In the genomic region with DNA sequence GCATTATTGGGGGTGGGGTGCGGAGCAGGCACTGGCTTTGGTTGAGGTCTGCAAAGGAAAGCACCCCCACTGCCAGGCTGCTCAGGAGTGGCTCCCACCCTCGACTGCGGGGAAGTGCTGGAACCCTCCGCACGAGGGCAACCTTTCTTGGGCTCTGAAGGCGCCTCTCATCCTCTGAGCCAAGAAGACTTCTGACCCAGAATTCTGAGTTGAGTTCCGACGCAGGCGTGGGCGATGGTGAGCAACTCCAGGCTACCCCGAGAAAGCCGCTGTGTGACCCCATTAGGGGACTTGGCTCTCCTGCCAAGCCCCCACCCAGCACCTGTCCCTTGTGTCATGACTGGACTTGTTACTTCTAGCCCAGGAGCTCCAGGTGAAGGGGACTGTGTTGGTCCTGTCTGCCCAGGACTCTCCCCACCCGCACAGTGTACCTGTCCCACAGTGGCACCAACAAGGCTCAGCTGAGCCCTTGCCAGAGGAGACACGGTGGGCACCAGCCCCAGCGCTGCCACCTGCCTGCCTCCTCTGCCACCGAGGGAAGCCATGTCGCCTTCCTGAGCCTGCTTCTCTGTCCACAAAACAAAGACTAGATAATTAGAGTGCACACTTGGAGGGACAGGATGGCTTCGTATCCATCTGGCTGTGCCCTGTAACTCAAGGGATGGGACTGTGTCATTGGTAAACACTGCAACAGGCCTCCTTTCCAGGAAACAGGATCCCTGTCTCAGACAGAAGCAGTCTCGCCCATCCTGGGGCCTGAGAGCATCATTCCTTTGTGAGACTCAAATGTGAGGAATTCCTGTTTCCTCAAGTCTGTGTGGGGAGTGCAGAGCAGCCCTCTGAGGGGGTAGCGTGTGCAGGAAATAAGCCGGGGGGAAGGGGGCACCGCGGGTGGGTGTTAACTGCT, we compare ENCODE assay signal across 17 cellular contexts.
A peak's percentile ranks its signal among the peaks of the same experiment; 100 is the strongest.
DNase-seq lines count a peak whose midpoint lies in the region; ATAC-seq and TF ChIP-seq lines count a peak whose summit lies in the region.
"Had no signal": no experiment of that assay in that cellular context is flagged by ENCODE, and none has a peak within 500 bp of the region (broad histone marks: within the 10 kb centered on the region; RNA-seq: fewer than 3 reads in every experiment).

No MANE protein-coding gene starts in this region.

- peak overlapping the region in 1 of 2 donors; percentile 58 for H3K27ac ChIP-seq in thoracic aorta

- no peaks in the 10 kb centered on the region for H3K9me3 Mint-ChIP-seq in activated CD4-positive, alpha-beta T cell treated with anti-CD3 and anti-CD28 coated beads, Interleukin-2, amount 10 ng/mL, durations not matched to agents 24 days and 14 days
- H3K9me3 Mint-ChIP-seq in activated naive CD4-positive, alpha-beta T cell treated with anti-CD3 and anti-CD28 coated beads for 36 hours = peaks cover 9% of the 10 kb centered on the region

- peaks cover 3% of the 10 kb centered on the region for H3K27me3 Mint-ChIP-seq in activated CD4-positive, alpha-beta T cell treated with anti-CD3 and anti-CD28 coated beads, Interleukin-2, amount 10 ng/mL, durations not matched to agents 24 days and 14 days
- no peaks in the 10 kb centered on the region for H3K27me3 Mint-ChIP-seq in activated naive CD4-positive, alpha-beta T cell treated with anti-CD3 and anti-CD28 coated beads for 36 hours (ENCODE audit: low read depth)
- H3K27me3 Mint-ChIP-seq: activated CD8-positive, alpha-beta T cell treated with anti-CD3 and anti-CD28 coated beads for 36 hours; CD4-positive, CD25-positive, alpha-beta regulatory T cell had no signal

- H3K27ac Mint-ChIP-seq in activated CD4-positive, alpha-beta T cell treated with anti-CD3 and anti-CD28 coated beads, Interleukin-2, amount 10 ng/mL, durations not matched to agents 24 days and 14 days = peak overlapping the region; percentile 68
- H3K27ac Mint-ChIP-seq in activated naive CD4-positive, alpha-beta T cell treated with anti-CD3 and anti-CD28 coated beads for 36 hours = no peak overlapping the region
- H3K27ac Mint-ChIP-seq: activated CD8-positive, alpha-beta T cell treated with anti-CD3 and anti-CD28 coated beads for 36 hours had no signal

- H3K4me1 ChIP-seq in mucosa of descending colon (ENCODE audit: low read depth) (peaks cover 11% of the 10 kb centered on the region), thoracic aorta (ENCODE audit: control insufficient read depth in 1 of 2, low read depth in 2 of 2) (peaks cover 9 to 30% of the 10 kb centered on the region in 2 donors)

- ATAC-seq in mucosa of descending colon = no peak
- ATAC-seq in thoracic aorta (ENCODE audit: insufficient number of reproducible peaks, low FRiP score, low read depth) = no peak
- ATAC-seq in HG03354 (IDR thresholded peaks at IDR 0.05; ENCODE audit: poor library complexity, severe bottlenecking, unreplicated experiment) = no peak
- ATAC-seq: activated CD8-positive, alpha-beta T cell treated with anti-CD3 and anti-CD28 coated beads for 36 hours; PC-3 had no signal

- TF ChIP-seq CTCF in epithelial cell of esophagus (IDR thresholded peaks at IDR 0.05; ENCODE audit: insufficient read depth, low read depth, low read length, missing control alignments) (peak; percentile 32), mucosa of descending colon (IDR thresholded peaks at IDR 0.05) (no peak), thoracic aorta (IDR thresholded peaks at IDR 0.05) (no peak)

- no peak for DNase-seq in activated CD4-positive, alpha-beta T cell treated with anti-CD3 and anti-CD28 coated beads, Interleukin-2, amount 10 ng/mL, durations not matched to agents 24 days and 14 days
- no peak for DNase-seq in activated CD4-positive, alpha-beta T cell treated with anti-CD3 and anti-CD28 coated beads, Interleukin-2, amount 50 U/mL, for 1 hour
- DNase-seq in epithelial cell of esophagus (ENCODE audit: low read depth) (peak; percentile 35), mucosa of descending colon (peak in 2 of 3 donors; percentile 10 to 37), thoracic aorta (ENCODE audit: low spot score) (no peak)
- DNase-seq in stimulated activated naive CD4-positive, alpha-beta T cell treated with Interleukin-2 at 50 U/mL for 16 hours (lab: John Stamatoyannopoulos, UW) = no peak
- DNase-seq in activated naive CD4-positive, alpha-beta T cell treated with anti-CD3 and anti-CD28 coated beads for 36 hours = no peak
- DNase-seq: 8988T; activated CD8-positive, alpha-beta T cell treated with anti-CD3 and anti-CD28 coated beads for 36 hours; CD4-positive, CD25-positive, alpha-beta regulatory T cell; cortex of kidney; immature natural killer cell; MV-4-11; NCI-H526 treated with DMSO at 0.1 percent for 48 hours; PC-3; small intestine had no signal

- H3K4me3 ChIP-seq in epithelial cell of esophagus (ENCODE audit: low read length) (no peak overlapping the region), mucosa of descending colon (no peak overlapping the region), thoracic aorta (peak overlapping the region; percentile 66)

- H3K9me3 ChIP-seq in mucosa of descending colon = no peaks in the 10 kb centered on the region
- H3K9me3 ChIP-seq in thoracic aorta = no peaks in the 10 kb centered on the region

- H3K4me1 Mint-ChIP-seq in activated CD4-positive, alpha-beta T cell treated with anti-CD3 and anti-CD28 coated beads, Interleukin-2, amount 10 ng/mL, durations not matched to agents 24 days and 14 days = no peaks in the 10 kb centered on the region
- no peaks in the 10 kb centered on the region for H3K4me1 Mint-ChIP-seq in activated naive CD4-positive, alpha-beta T cell treated with anti-CD3 and anti-CD28 coated beads for 36 hours (ENCODE audit: low read depth)

- intact Hi-C loops in activated CD4-positive, alpha-beta T cell treated with anti-CD3 and anti-CD28 coated beads, Interleukin-2, amount 10 ng/mL, durations not matched to agents 24 days and 14 days (cut with micrococcal nuclease) = no loop called here
- intact Hi-C loops in mucosa of descending colon (cut with DNase I, micrococcal nuclease) = no loop called here
- intact Hi-C loops in activated naive CD4-positive, alpha-beta T cell treated with anti-CD3 and anti-CD28 coated beads for 36 hours (cut with micrococcal nuclease) = no loop called here

- H3K36me3 ChIP-seq in mucosa of descending colon (ENCODE audit: low read depth) = no peaks in the 10 kb centered on the region
- no peaks in the 10 kb centered on the region for H3K36me3 ChIP-seq in thoracic aorta

- H3K4me3 Mint-ChIP-seq in activated CD4-positive, alpha-beta T cell treated with anti-CD3 and anti-CD28 coated beads, Interleukin-2, amount 10 ng/mL, durations not matched to agents 24 days and 14 days = no peak overlapping the region
- H3K4me3 Mint-ChIP-seq in activated naive CD4-positive, alpha-beta T cell treated with anti-CD3 and anti-CD28 coated beads for 36 hours = no peak overlapping the region
- H3K4me3 Mint-ChIP-seq: activated CD8-positive, alpha-beta T cell treated with anti-CD3 and anti-CD28 coated beads for 36 hours; CD4-positive, CD25-positive, alpha-beta regulatory T cell; immature natural killer cell had no signal

- H3K27me3 ChIP-seq in thoracic aorta (replicated peaks; ENCODE audit: insufficient read depth) = no peaks in the 10 kb centered on the region

- no peaks in the 10 kb centered on the region for H3K36me3 Mint-ChIP-seq in activated CD4-positive, alpha-beta T cell treated with anti-CD3 and anti-CD28 coated beads, Interleukin-2, amount 10 ng/mL, durations not matched to agents 24 days and 14 days (ENCODE audit: low read depth)
- peaks cover 5% of the 10 kb centered on the region for H3K36me3 Mint-ChIP-seq in activated naive CD4-positive, alpha-beta T cell treated with anti-CD3 and anti-CD28 coated beads for 36 hours (ENCODE audit: low read depth)

- CTCF ChIA-PET in activated naive CD4-positive, alpha-beta T cell treated with anti-CD3 and anti-CD28 coated beads for 36 hours (lab: Charles Lee) = no interaction called here

Comparison
In these comparisons a context has a peak if more than half of its experiments do, and no peak if none do; other contexts are left out.
1. DNase-seq: peak in epithelial cell of esophagus (single experiment) and mucosa of descending colon (2 of 3); none in activated CD4-positive, alpha-beta T cell treated with anti-CD3 and anti-CD28 coated beads, Interleukin-2, amount 10 ng/mL, durations not matched to agents 24 days and 14 days (single experiment), activated CD4-positive, alpha-beta T cell treated with anti-CD3 and anti-CD28 coated beads, Interleukin-2, amount 50 U/mL, for 1 hour (single experiment), thoracic aorta (single experiment), stimulated activated naive CD4-positive, alpha-beta T cell treated with Interleukin-2 at 50 U/mL for 16 hours (single experiment) and activated naive CD4-positive, alpha-beta T cell treated with anti-CD3 and anti-CD28 coated beads for 36 hours (single experiment).